Comparison of ENCODE assay signal across 8 cellular contexts in the genomic region with DNA sequence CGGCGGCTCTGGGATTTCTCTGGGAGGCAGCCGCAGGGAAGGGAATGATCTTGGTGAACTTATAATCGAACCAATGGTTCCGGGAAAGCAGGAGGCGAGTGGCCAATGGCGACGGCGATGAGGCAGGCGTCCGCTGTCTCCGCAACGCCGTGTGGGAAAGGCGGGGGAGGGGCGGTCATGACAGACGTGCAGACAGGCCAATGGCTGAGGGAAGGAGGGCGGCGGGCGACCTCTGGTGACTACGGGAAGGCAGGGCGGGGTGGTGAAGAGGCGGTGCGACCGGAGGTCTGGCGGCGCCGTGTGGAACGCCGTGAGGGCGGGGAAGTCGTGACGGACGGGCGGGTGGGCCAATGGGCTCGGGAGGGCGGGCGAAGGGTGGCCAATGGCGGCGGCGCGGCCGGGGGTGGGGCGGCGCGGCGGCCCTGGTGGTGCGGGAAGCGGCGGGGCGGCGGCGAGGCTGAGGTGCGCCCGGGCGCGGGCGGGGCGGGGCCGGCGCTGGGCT. TPM values are rescaled to one million over a fixed set of nuclear protein-coding genes. Genes with fewer than 3 reads are reported as not detected.
A peak's percentile ranks its signal among the peaks of the same experiment; 100 is the strongest.
DNase-seq lines count a peak whose midpoint lies in the region; ATAC-seq and TF ChIP-seq lines count a peak whose summit lies in the region.

A gene with protein sequence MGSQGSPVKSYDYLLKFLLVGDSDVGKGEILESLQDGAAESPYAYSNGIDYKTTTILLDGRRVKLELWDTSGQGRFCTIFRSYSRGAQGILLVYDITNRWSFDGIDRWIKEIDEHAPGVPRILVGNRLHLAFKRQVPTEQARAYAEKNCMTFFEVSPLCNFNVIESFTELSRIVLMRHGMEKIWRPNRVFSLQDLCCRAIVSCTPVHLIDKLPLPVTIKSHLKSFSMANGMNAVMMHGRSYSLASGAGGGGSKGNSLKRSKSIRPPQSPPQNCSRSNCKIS (plus strand): TSS at position 409 of the 502 bp plus-strand sequence. CDS start 226 bp downstream, outside the sequence.

- peaks cover 25% of the 10 kb centered on the region for H3K4me1 ChIP-seq in Loucy (ENCODE audit: insufficient read depth, low read length, poor library complexity, severe bottlenecking)
- H3K4me1 ChIP-seq in RWPE2 (ENCODE audit: insufficient read depth, poor library complexity, severe bottlenecking) = peaks cover 26% of the 10 kb centered on the region

- peak within 1 kb of the TSS; percentile 85 for H3K9ac ChIP-seq in Loucy (ENCODE audit: low read depth, low read length, poor library complexity, severe bottlenecking)

- peaks cover 53% of the 10 kb centered on the region; the same call in 1 of the 2 replicates for H3K79me2 ChIP-seq in Loucy (ENCODE audit: insufficient read depth, low read length)

- TF ChIP-seq CTCF in Loucy (conservative IDR thresholded peaks at IDR 0.05; ENCODE audit: low read length) = no peak
- no peak for TF ChIP-seq CTCF in RWPE2 (IDR thresholded peaks at IDR 0.05; ENCODE audit: poor library complexity, severe bottlenecking)

- H3K36me3 ChIP-seq in H7 (replicated peaks; ENCODE audit: control insufficient read depth, insufficient read depth, low read length) (no peaks in the 10 kb centered on the region; the same call in none of the 2 replicates), Loucy (ENCODE audit: insufficient read depth, low read length) (no peaks in the 10 kb centered on the region), RWPE2 (ENCODE audit: low read depth) (no peaks in the 10 kb centered on the region)

- ATAC-seq in RWPE2 (ENCODE audit: low read depth) = peak; percentile 72
- peak; percentile 93 to 94 for ATAC-seq in natural killer cell treated with Interleukin-12 subunit alpha and Interleukin-12 subunit beta and Interleukin-15 and Interleukin-18, amount 100 ng/mL, for 72 hours

- H3K4me1 Mint-ChIP-seq in natural killer cell treated with Interleukin-12 subunit alpha and Interleukin-12 subunit beta and Interleukin-15 and Interleukin-18, amount 100 ng/mL, for 72 hours (ENCODE audit: low read depth in 2 of 2) = peaks cover 30 to 36% of the 10 kb centered on the region in 2 donors

- no peaks in the 10 kb centered on the region for H3K9me2 ChIP-seq in Loucy (replicated peaks; ENCODE audit: low read depth, low read length)

- H3K36me3 Mint-ChIP-seq in natural killer cell treated with Interleukin-12 subunit alpha and Interleukin-12 subunit beta and Interleukin-15 and Interleukin-18, amount 100 ng/mL, for 72 hours = no peaks in the 10 kb centered on the region

- peak within 1 kb of the TSS; percentile 78 for H2AFZ ChIP-seq in Loucy (ENCODE audit: low read length)

- H3K27me3 ChIP-seq in H7 (ENCODE audit: control insufficient read depth, insufficient read depth, low read length) (peaks cover 14% of the 10 kb centered on the region), Loucy (ENCODE audit: insufficient read depth, low read length, poor library complexity, severe bottlenecking) (no peaks in the 10 kb centered on the region), RWPE2 (ENCODE audit: insufficient read depth, poor library complexity, severe bottlenecking) (no peaks in the 10 kb centered on the region)

- H3K4me3 ChIP-seq in H7 (ENCODE audit: insufficient read depth, low read depth, low read length) = peak within 1 kb of the TSS; percentile 87
- H3K4me3 ChIP-seq in Loucy (ENCODE audit: low read length, poor library complexity, severe bottlenecking) = peak within 1 kb of the TSS; percentile 83
- peak within 1 kb of the TSS; percentile 57 for H3K4me3 ChIP-seq in RWPE2 (ENCODE audit: severe bottlenecking)

- DNase-seq in ELR (ENCODE audit: low read depth) (peak; percentile 97), H7 (peak; percentile 100), RWPE2 (ENCODE audit: low spot score) (peak; percentile 100), fibroblast of peridontal ligament (ENCODE audit: extremely low read depth) (peak; percentile 96)
- DNase-seq in activated T-helper 9 cell treated with anti-CD3 and anti-CD28 coated beads, Interleukin-2, amount 50 U/mL, for 16 hours (ENCODE audit: low read depth) = peak; percentile 99
- DNase-seq in natural killer cell treated with Interleukin-12 subunit alpha and Interleukin-12 subunit beta and Interleukin-15 and Interleukin-18, amount 100 ng/mL, for 72 hours (ENCODE audit: low spot score) = peak; percentile 99
- DNase-seq in stimulated activated naive CD4-positive, alpha-beta T cell treated with Interleukin-2 at 50 U/mL for 16 hours (lab: John Stamatoyannopoulos, UW) = peak; percentile 99

- peak within 1 kb of the TSS; percentile 87 for H3K27ac ChIP-seq in RWPE2 (ENCODE audit: poor library complexity, severe bottlenecking)

- peak within 1 kb of the TSS; percentile 96 to 98 for H3K27ac Mint-ChIP-seq in natural killer cell treated with Interleukin-12 subunit alpha and Interleukin-12 subunit beta and Interleukin-15 and Interleukin-18, amount 100 ng/mL, for 72 hours

- peak within 1 kb of the TSS; percentile 97 for H3K4me3 Mint-ChIP-seq in natural killer cell treated with Interleukin-12 subunit alpha and Interleukin-12 subunit beta and Interleukin-15 and Interleukin-18, amount 100 ng/mL, for 72 hours

- H3K4me2 ChIP-seq in Loucy (ENCODE audit: low read depth, low read length, poor library complexity, severe bottlenecking) = peak within 1 kb of the TSS; percentile 85

- no peaks in the 10 kb centered on the region for H3F3A ChIP-seq in Loucy (ENCODE audit: low read depth)

- no peaks in the 10 kb centered on the region for H3K9me3 Mint-ChIP-seq in natural killer cell treated with Interleukin-12 subunit alpha and Interleukin-12 subunit beta and Interleukin-15 and Interleukin-18, amount 100 ng/mL, for 72 hours

- H3K27me3 Mint-ChIP-seq in natural killer cell treated with Interleukin-12 subunit alpha and Interleukin-12 subunit beta and Interleukin-15 and Interleukin-18, amount 100 ng/mL, for 72 hours = no peaks in the 10 kb centered on the region

- H4K20me1 ChIP-seq in Loucy (ENCODE audit: insufficient read depth, low read length, poor library complexity, severe bottlenecking) = peaks cover 6% of the 10 kb centered on the region

- H3K9me3 ChIP-seq in Loucy (ENCODE audit: insufficient read depth, low read depth, low read length) (no peaks in the 10 kb centered on the region), RWPE2 (ENCODE audit: severe bottlenecking) (no peaks in the 10 kb centered on the region)

RNA-seq across cellular contexts. Expression of the gene that starts here (rescaled TPM):
- 26.3 and 26.4 TPM in 2 replicates for total RNA-seq in H7 (2014; rRNA removed; shearing (Covaris generic))
- 10 to 100 TPM; 16.7 to 18.7 TPM for total RNA-seq in natural killer cell treated with Interleukin-12 subunit alpha and Interleukin-12 subunit beta and Interleukin-15 and Interleukin-18, amount 100 ng/mL, for 72 hours

Comparison
In these comparisons a context has a peak if more than half of its experiments do, and no peak if none do; other contexts are left out.
1. Peak in every context shown above with its lines: DNase-seq, ATAC-seq, H3K4me3 ChIP-seq and H3K27ac ChIP-seq.